Comparison of ENCODE assay signal across 13 cellular contexts in genomic region chr14:100019156-100019882, GRCh38. TPM values are rescaled to one million over a fixed set of nuclear protein-coding genes. Genes with fewer than 3 reads are reported as not detected.
DNase-seq lines count a peak whose midpoint lies in the region; ATAC-seq and TF ChIP-seq lines count a peak whose summit lies in the region.
"Had no signal": no experiment of that assay in that cellular context is flagged by ENCODE, and none has a peak within 500 bp of the region (broad histone marks: within the 10 kb centered on the region; RNA-seq: fewer than 3 reads in every experiment).

No MANE protein-coding gene starts in this region.

- TF ChIP-seq EP300 in stomach (IDR thresholded peaks at IDR 0.05), result no peak

- H3K4me3 ChIP-seq in endocrine pancreas (ENCODE audit: control insufficient read depth, insufficient read depth, low read length) (peak overlapping the region; percentile 51), mesenchymal stem cell (ENCODE audit: insufficient read depth in 1 of 2, low read depth in 1 of 2, low read length in 2 of 2) (no peak overlapping the region), stomach (peak overlapping the region in 1 of 4 donors; percentile 9)
- H3K4me3 ChIP-seq: Peyer's patch, thoracic aorta had no signal

- H3K14ac ChIP-seq in mesenchymal stem cell (ENCODE audit: low read length in 2 of 2), result peak overlapping the region in 1 of 2 experiments; percentile 84

- no peak overlapping the region for H2AFZ ChIP-seq in mesenchymal stem cell (ENCODE audit: low read depth, low read length)

- H3K36me3 Mint-ChIP-seq in CD14-positive monocyte, result no peaks in the 10 kb centered on the region
- no peaks in the 10 kb centered on the region for H3K36me3 Mint-ChIP-seq in activated CD4-positive, alpha-beta T cell treated with anti-CD3 and anti-CD28 coated beads for 36 hours (ENCODE audit: low read depth)

- no peak for ATAC-seq in activated CD4-positive, alpha-beta T cell treated with anti-CD3 and anti-CD28 coated beads for 36 hours

- H2BK12ac ChIP-seq in mesenchymal stem cell (ENCODE audit: low read length in 2 of 2), result peak overlapping the region in 1 of 2 experiments; percentile 81

- peaks cover 0 to 2% (median 0%) of the 10 kb centered on the region in 7 donors for H3K9me3 Mint-ChIP-seq in CD14-positive monocyte
- H3K9me3 Mint-ChIP-seq in activated CD4-positive, alpha-beta T cell treated with anti-CD3 and anti-CD28 coated beads for 36 hours (ENCODE audit: low read depth), result no peaks in the 10 kb centered on the region

- peaks cover 45% of the 10 kb centered on the region for H3K79me1 ChIP-seq in mesenchymal stem cell (replicated peaks; ENCODE audit: low read length, poor library complexity, severe bottlenecking)

- H3K4me1 ChIP-seq in endocrine pancreas (ENCODE audit: control insufficient read depth, insufficient read depth, low read length) (no peaks in the 10 kb centered on the region), mesenchymal stem cell (ENCODE audit: control insufficient read depth, insufficient read depth, low read depth, low read length) (peaks cover 16% of the 10 kb centered on the region), stomach (peaks cover 15 to 49% (median 31%) of the 10 kb centered on the region in 4 donors)

- no peaks in the 10 kb centered on the region for H3K9me3 ChIP-seq in endocrine pancreas (ENCODE audit: control insufficient read depth, low read length)
- no peaks in the 10 kb centered on the region for H3K9me3 ChIP-seq in mesenchymal stem cell (ENCODE audit: control insufficient read depth, low read length)
- H3K9me3 ChIP-seq in stomach, result no peaks in the 10 kb centered on the region
- H3K9me3 ChIP-seq: Peyer's patch, thoracic aorta had no signal

- peaks cover 0 to 3% (median 0%) of the 10 kb centered on the region in 3 donors for H3K27me3 Mint-ChIP-seq in CD14-positive monocyte (ENCODE audit: low read depth in 3 of 3)
- H3K27me3 Mint-ChIP-seq in activated CD4-positive, alpha-beta T cell treated with anti-CD3 and anti-CD28 coated beads for 36 hours, result no peaks in the 10 kb centered on the region

- no peaks in the 10 kb centered on the region for H3K36me3 ChIP-seq in endocrine pancreas (ENCODE audit: control insufficient read depth, insufficient read depth, low read length)
- H3K36me3 ChIP-seq in mesenchymal stem cell (ENCODE audit: control insufficient read depth in 1 of 2, insufficient read depth in 2 of 2, low read depth in 1 of 2, low read length in 2 of 2), result no peaks in the 10 kb centered on the region
- no peaks in the 10 kb centered on the region for H3K36me3 ChIP-seq in stomach
- H3K36me3 ChIP-seq: Peyer's patch, thoracic aorta had no signal

- no peak overlapping the region for H3K4me3 Mint-ChIP-seq in CD14-positive monocyte
- H3K4me3 Mint-ChIP-seq in activated CD4-positive, alpha-beta T cell treated with anti-CD3 and anti-CD28 coated beads for 36 hours, result no peak overlapping the region

- CTCF ChIA-PET in activated CD4-positive, alpha-beta T cell treated with anti-CD3 and anti-CD28 coated beads for 36 hours (lab: Charles Lee), result interaction anchor here (0.6 to 1.1 kb wide), 4 partner anchors 9 to 85 kb away, joined by 3 to 5 read pairs (median 3); no protein-coding TSS in a partner anchor

- no peak overlapping the region for H2BK15ac ChIP-seq in mesenchymal stem cell (ENCODE audit: low read depth, poor library complexity, severe bottlenecking)

- POLR2A ChIA-PET in activated CD4-positive, alpha-beta T cell treated with anti-CD3 and anti-CD28 coated beads for 36 hours (lab: Charles Lee), result no interaction called here

- peak overlapping the region; percentile 3 to 28 for H3K18ac ChIP-seq in mesenchymal stem cell (ENCODE audit: low read depth in 1 of 2, low read length in 2 of 2)

- H4K8ac ChIP-seq in mesenchymal stem cell (ENCODE audit: low read length), result peak overlapping the region; percentile 51

- peak overlapping the region; percentile 43 for H3K4me2 ChIP-seq in mesenchymal stem cell (ENCODE audit: low read length, poor library complexity, severe bottlenecking)

- H2AK5ac ChIP-seq in mesenchymal stem cell (ENCODE audit: low read length, severe bottlenecking), result no peak overlapping the region

- TF ChIP-seq CTCF in stomach (IDR thresholded peaks at IDR 0.05), result no peak
- no peak for TF ChIP-seq CTCF in CD14-positive monocyte (IDR thresholded peaks at IDR 0.05)

- H4K91ac ChIP-seq in mesenchymal stem cell (ENCODE audit: low read length), result no peak overlapping the region

- no peak overlapping the region for H2BK120ac ChIP-seq in mesenchymal stem cell (ENCODE audit: low read depth, low read length)

- peak overlapping the region in 1 of 7 donors; percentile 35 for H3K27ac Mint-ChIP-seq in CD14-positive monocyte
- H3K27ac Mint-ChIP-seq in activated CD4-positive, alpha-beta T cell treated with anti-CD3 and anti-CD28 coated beads for 36 hours, result no peak overlapping the region

- intact Hi-C loops in stomach (cut with DNase I; ENCODE audit: low total_unique reads) (no loop called here), CD14-positive monocyte (cut with micrococcal nuclease) (no loop called here)
- intact Hi-C loops in activated CD4-positive, alpha-beta T cell treated with anti-CD3 and anti-CD28 coated beads for 36 hours (cut with DNase I, micrococcal nuclease), result no loop called here

- H3K4ac ChIP-seq in mesenchymal stem cell (ENCODE audit: low read depth in 1 of 2, low read length in 2 of 2), result no peak overlapping the region

- TF ChIP-seq POLR2A in stomach (IDR thresholded peaks at IDR 0.05), result no peak

- peak overlapping the region in 1 of 2 experiments; percentile 80 for H3K23ac ChIP-seq in mesenchymal stem cell (ENCODE audit: low read length in 2 of 2)

- H2BK5ac ChIP-seq in mesenchymal stem cell (ENCODE audit: low read depth, low read length, poor library complexity, severe bottlenecking), result no peak overlapping the region

- peak; percentile 94 for DNase-seq in NCI-H82 (lab: John Stamatoyannopoulos, UW)
- DNase-seq in mesenchymal stem cell, result peak; percentile 61
- no peak for DNase-seq in stomach
- no peak for DNase-seq in activated CD8-positive, alpha-beta memory T cell treated with anti-CD3 and anti-CD28 coated beads for 24 hours
- DNase-seq in CD14-positive monocyte (ENCODE audit: low spot score), result no peak
- no peak for DNase-seq in NCI-H2029 (lab: John Stamatoyannopoulos, UW)
- no peak for DNase-seq in activated CD4-positive, alpha-beta T cell treated with anti-CD3 and anti-CD28 coated beads for 36 hours
- DNase-seq: activated CD4-positive, alpha-beta T cell treated with anti-CD3 and anti-CD28 coated beads for 4 hours; HCEC 1CT; Peyer's patch; stimulated activated CD4-positive, alpha-beta T cell treated with anti-CD3 and anti-CD28 coated beads, Interleukin-4, amount 100 ng/mL, for 24 hours had no signal

- WGBS in mesenchymal stem cell, result 63% methylated on average over 7 of the region's 8 CpGs
- WGBS in stomach, 5 donors, result 42 to 59% (median 54%) methylated on average over 8 of the region's 8 CpGs

- H3K27me3 ChIP-seq in endocrine pancreas (ENCODE audit: control insufficient read depth, insufficient read depth, low read length) (no peaks in the 10 kb centered on the region), mesenchymal stem cell (ENCODE audit: control insufficient read depth in 1 of 2, insufficient read depth in 1 of 2, low read length in 2 of 2) (no peaks in the 10 kb centered on the region), stomach (no peaks in the 10 kb centered on the region)
- H3K27me3 ChIP-seq: Peyer's patch had no signal

- peaks cover 6% of the 10 kb centered on the region for H3K4me1 Mint-ChIP-seq in CD14-positive monocyte
- peaks cover 2% of the 10 kb centered on the region for H3K4me1 Mint-ChIP-seq in activated CD4-positive, alpha-beta T cell treated with anti-CD3 and anti-CD28 coated beads for 36 hours

- H3K27ac ChIP-seq in mesenchymal stem cell (ENCODE audit: low read length, poor library complexity, severe bottlenecking) (peak overlapping the region; percentile 22), stomach (peak overlapping the region; percentile 1 to 45 (median 38))
- H3K27ac ChIP-seq: thoracic aorta had no signal

- peak overlapping the region; percentile 30 for H3K9ac ChIP-seq in endocrine pancreas (ENCODE audit: control insufficient read depth, insufficient read depth, low read length)
- no peak overlapping the region for H3K9ac ChIP-seq in mesenchymal stem cell (ENCODE audit: low read length)

RNA-seq across cellular contexts. Expression of gene EVL, which starts 45.9 kb away (rescaled TPM):
- 25.6 TPM for polyA plus RNA-seq in mesenchymal stem cell (2013, experiment 1 of 2)
- 23.8 TPM for polyA plus RNA-seq in mesenchymal stem cell (2013, experiment 2 of 2)
- 100 to 1,000 TPM in 1 of 5 donors, 10 to 100 TPM in 4; 23.3 to 111 (median 32.6) TPM for total RNA-seq in stomach
- polyA plus RNA-seq in stomach (10 to 100 TPM; 35.7 to 64.9 (median 43.7) TPM), CD14-positive monocyte (1 to 10 TPM; 3.2 to 6.7 TPM)
- 100 to 1,000 TPM; 249 to 378 TPM for total RNA-seq in activated CD4-positive, alpha-beta T cell treated with anti-CD3 and anti-CD28 coated beads for 36 hours

Comparison
In these comparisons a context has a peak if more than half of its experiments do, and no peak if none do; other contexts are left out.
1. DNase-seq: peak in NCI-H82 (single experiment) and mesenchymal stem cell (single experiment); none in stomach (single experiment), activated CD8-positive, alpha-beta memory T cell treated with anti-CD3 and anti-CD28 coated beads for 24 hours (single experiment), CD14-positive monocyte (single experiment), NCI-H2029 (single experiment) and activated CD4-positive, alpha-beta T cell treated with anti-CD3 and anti-CD28 coated beads for 36 hours (single experiment).